In the genomic region with DNA sequence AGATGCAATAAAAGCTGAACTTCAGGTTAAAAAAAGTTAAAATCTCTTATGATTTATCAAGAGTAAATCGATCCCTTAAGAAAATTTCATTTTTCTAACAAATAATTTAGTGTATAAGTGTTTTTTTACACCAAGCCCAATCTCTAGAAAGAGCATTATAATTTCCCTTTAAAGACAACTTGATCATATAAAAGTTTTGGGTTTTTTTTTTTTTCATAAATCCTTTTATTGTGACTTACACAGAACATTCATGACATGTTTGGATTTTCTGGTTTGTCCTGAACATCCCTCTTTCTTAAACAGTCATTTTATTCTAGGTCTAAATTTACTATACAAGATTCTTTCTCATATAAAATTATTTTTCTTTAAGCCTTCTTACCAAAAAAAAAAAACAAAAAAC, we compare ENCODE assay signal across 28 cellular contexts.
"Had no signal": no experiment of that assay in that cellular context is flagged by ENCODE, and none has a peak within 500 bp of the region (broad histone marks: within the 10 kb centered on the region; RNA-seq: fewer than 3 reads in every experiment).

No MANE protein-coding gene starts in this region.

- H3K36me3 ChIP-seq: neutrophil, right atrium auricular region, thyroid gland had no signal

- ATAC-seq: left colon; natural killer cell; right lobe of liver; stimulated activated naive B cell treated with anti-CD40 and anti-IgM and Interleukin-4, amounts not matched to agents 10 μg/mL and 1 μg/mL and 100 μg/mL, for 72 hours; stimulated activated naive CD8-positive, alpha-beta T cell treated with anti-CD3 and anti-CD28 coated beads, Interleukin-15, Interleukin-2, amounts not matched to agents 100 U/mL and 50 U/mL, for 24 hours had no signal

- H3K27me3 ChIP-seq: neural progenitor cell, neutrophil, right atrium auricular region, right lobe of liver, stomach, testis, thyroid gland, transverse colon, upper lobe of left lung, vagina had no signal

- H3K4me1 ChIP-seq: neural progenitor cell, right atrium auricular region, right lobe of liver, testis, thyroid gland, transverse colon had no signal

- H3K4me3 ChIP-seq: left ventricle myocardium inferior, lung, neural progenitor cell, right atrium auricular region, right lobe of liver, stomach, testis, thyroid gland, transverse colon, upper lobe of left lung, vagina had no signal

- FAIRE-seq: islet of Langerhans had no signal

- H3K9me3 ChIP-seq: neutrophil, right atrium auricular region, testis, thyroid gland had no signal

- DNase-seq: hypothalamus; immature natural killer cell; kidney; left colon; left ventricle myocardium inferior; mesendoderm; naive B cell; natural killer cell; nephron progenitor cell; occipital lobe; right lobe of liver; stimulated activated CD4-positive, alpha-beta T cell treated with anti-CD3 and anti-CD28 coated beads, Interleukin-12 subunit alpha, Interleukin-12 subunit beta, amount 100 ng/mL, for 4 hours; stimulated activated CD4-positive, alpha-beta T cell treated with anti-CD3 and anti-CD28 coated beads, Interleukin-15, amount 100 ng/mL, for 24 hours; stimulated activated CD4-positive, alpha-beta T cell treated with anti-CD3 and anti-CD28 coated beads, Interleukin-2, amount 100 ng/mL, for 24 hours; stimulated activated CD4-positive, alpha-beta T cell treated with anti-CD3 and anti-CD28 coated beads, Interleukin-4, amount 100 ng/mL, for 1 hour; stimulated activated naive B cell treated with anti-CD40 and anti-IgM and Interleukin-4, amounts not matched to agents 10 μg/mL and 1 μg/mL and 100 μg/mL, for 72 hours; stimulated activated naive CD8-positive, alpha-beta T cell treated with anti-CD3 and anti-CD28 coated beads, Interleukin-15, Interleukin-2, amounts not matched to agents 100 U/mL and 50 U/mL, for 24 hours; stomach; testis; thyroid gland; transverse colon; upper lobe of left lung had no signal

- H3K27ac ChIP-seq: left ventricle myocardium inferior, neural progenitor cell, neutrophil, right atrium auricular region, right lobe of liver, stomach, testis, thyroid gland, transverse colon, upper lobe of left lung, vagina had no signal
